In genomic region chr5:102531506-102531905, GRCh38 we compare ENCODE assay signal across 11 cellular contexts. TPM values are rescaled to one million over a fixed set of nuclear protein-coding genes. Genes with fewer than 3 reads are reported as not detected.
DNase-seq lines count a peak whose midpoint lies in the region; ATAC-seq and TF ChIP-seq lines count a peak whose summit lies in the region.
"Had no signal": no experiment of that assay in that cellular context is flagged by ENCODE, and none has a peak within 500 bp of the region (broad histone marks: within the 10 kb centered on the region; RNA-seq: fewer than 3 reads in every experiment).

No MANE protein-coding gene starts in this region.

- H3K4me1 Mint-ChIP-seq in type B pancreatic cell (ENCODE audit: unreplicated experiment), result no peaks in the 10 kb centered on the region

- no peak overlapping the region for H3K4me3 Mint-ChIP-seq in type B pancreatic cell

- no peaks in the 10 kb centered on the region for H3K27me3 Mint-ChIP-seq in type B pancreatic cell

- H3K27ac Mint-ChIP-seq in type B pancreatic cell, result no peak overlapping the region

- ATAC-seq in GM19452 (IDR thresholded peaks at IDR 0.05; ENCODE audit: unreplicated experiment) (peak; percentile 95), HG03097 (IDR thresholded peaks at IDR 0.05; ENCODE audit: low FRiP score, unreplicated experiment) (peak; percentile 97), GM19328 (IDR thresholded peaks at IDR 0.05; ENCODE audit: unreplicated experiment) (no peak)

- no peak for TF ChIP-seq CTCF in type B pancreatic cell (conservative IDR thresholded peaks at IDR 0.05)

- H3K9me3 Mint-ChIP-seq in type B pancreatic cell, result no peaks in the 10 kb centered on the region

- peak; percentile 74 for DNase-seq in SKM-1 (lab: John Stamatoyannopoulos, UW; ENCODE audit: unreplicated experiment)
- peak; percentile 42 for DNase-seq in pons (ENCODE audit: low spot score)
- no peak for DNase-seq in type B pancreatic cell (ENCODE audit: extremely low spot score, unreplicated experiment)
- no peak for DNase-seq in NCI-H446 (lab: John Stamatoyannopoulos, UW)
- DNase-seq in NK-92 treated with Interleukin-12 subunit alpha and Interleukin-12 subunit beta, amount 100 ng/mL, for 24 hours (lab: John Stamatoyannopoulos, UW), result no peak
- DNase-seq: cortex of kidney, NCI-H146 had no signal

- no peaks in the 10 kb centered on the region for H3K36me3 Mint-ChIP-seq in type B pancreatic cell

RNA-seq across cellular contexts. Expression of gene SLCO6A1, which starts 32.7 kb away (rescaled TPM):
- 0.43 and 1.4 TPM in 2 replicates for total RNA-seq in type B pancreatic cell (ENCODE audit: low replicate concordance)
- total RNA-seq: psoas muscle had no signal

Comparison
In these comparisons a context has a peak if more than half of its experiments do, and no peak if none do; other contexts are left out.
1. DNase-seq: peak in SKM-1 (single experiment) and pons (single experiment); none in type B pancreatic cell (single experiment), NCI-H446 (0 of 2) and NK-92 treated with Interleukin-12 subunit alpha and Interleukin-12 subunit beta, amount 100 ng/mL, for 24 hours (single experiment).